19 cellular contexts compared by ENCODE assay signal in genomic region chr18:31736630-31737029, GRCh38. TPM values are rescaled to one million over a fixed set of nuclear protein-coding genes. Genes with fewer than 3 reads are reported as not detected.
A peak's percentile ranks its signal among the peaks of the same experiment; 100 is the strongest.
DNase-seq lines count a peak whose midpoint lies in the region; ATAC-seq, FAIRE-seq and TF ChIP-seq lines count a peak whose summit lies in the region.
"Had no signal": no experiment of that assay in that cellular context is flagged by ENCODE, and none has a peak within 500 bp of the region (broad histone marks: within the 10 kb centered on the region; RNA-seq: fewer than 3 reads in every experiment).

No MANE protein-coding gene starts in this region.

- no peaks in the 10 kb centered on the region for H3K27me3 ChIP-seq in keratinocyte (ENCODE audit: control insufficient read depth, extremely low read depth, insufficient read depth, low read length)
- H3K27me3 ChIP-seq: BLaER1 treated with 17β-estradiol and CSF1 and Interleukin-3, amounts not matched to agents 10 nM and 100 nM; heart right ventricle; MG63; pancreas; SJCRH30 had no signal

- ATAC-seq in GM21619 (IDR thresholded peaks at IDR 0.05; ENCODE audit: unreplicated experiment) (peak; percentile 62), HG03469 (IDR thresholded peaks at IDR 0.05; ENCODE audit: unreplicated experiment) (peak; percentile 87), mucosa of descending colon (no peak)
- ATAC-seq: stimulated activated naive CD8-positive, alpha-beta T cell treated with anti-CD3 and anti-CD28 coated beads, Interleukin-15, Interleukin-2, amounts not matched to agents 100 U/mL and 50 U/mL, for 24 hours; WTC11 had no signal

- no peaks in the 10 kb centered on the region for H3K9me1 ChIP-seq in keratinocyte (ENCODE audit: control insufficient read depth, extremely low read depth, insufficient read depth, low read length)

- dilution Hi-C loops in keratinocyte (cut with MboI; ENCODE audit: extremely low pct_ligation_motif_present, low sequenced_read_pairs): no loop called here

- H3K36me3 ChIP-seq in keratinocyte (ENCODE audit: control insufficient read depth in 2 of 2, extremely low read depth in 1 of 2, insufficient read depth in 2 of 2, low read length in 2 of 2): no peaks in the 10 kb centered on the region
- no peaks in the 10 kb centered on the region for H3K36me3 ChIP-seq in mucosa of descending colon (ENCODE audit: low read depth)
- H3K36me3 ChIP-seq: BLaER1 treated with 17β-estradiol and CSF1 and Interleukin-3, amounts not matched to agents 10 nM and 100 nM; heart right ventricle; MG63; pancreas; SJCRH30 had no signal

- TF ChIP-seq CTCF in keratinocyte (optimal IDR thresholded peaks at IDR 0.05 in 1 of 3, IDR thresholded peaks at IDR 0.05 in 1 of 3, conservative IDR thresholded peaks at IDR 0.05 in 1 of 3; ENCODE audit: extremely low read depth in 1 of 3, insufficient read depth in 2 of 3, low read length in 3 of 3) (no peak), mucosa of descending colon (IDR thresholded peaks at IDR 0.05) (no peak)

- no peak overlapping the region for H3K9ac ChIP-seq in keratinocyte (ENCODE audit: control insufficient read depth, extremely low read depth, insufficient read depth, low read length)
- H3K9ac ChIP-seq: BLaER1 treated with 17β-estradiol and CSF1 and Interleukin-3, amounts not matched to agents 10 nM and 100 nM had no signal

- no peaks in the 10 kb centered on the region for H4K20me1 ChIP-seq in keratinocyte (ENCODE audit: control insufficient read depth, extremely low read depth, insufficient read depth, low read length)
- H4K20me1 ChIP-seq: BLaER1 treated with 17β-estradiol and CSF1 and Interleukin-3, amounts not matched to agents 10 nM and 100 nM had no signal

- no peak overlapping the region for H3K4me2 ChIP-seq in keratinocyte (ENCODE audit: control insufficient read depth, extremely low read depth, insufficient read depth, low read depth, low read length)

- peak overlapping the region; percentile 22 for H2AFZ ChIP-seq in keratinocyte (ENCODE audit: control insufficient read depth, low read length)

- H3K79me2 ChIP-seq in keratinocyte (ENCODE audit: control insufficient read depth, insufficient read depth, low read length): no peaks in the 10 kb centered on the region

- DNase-seq in GM18507 (ENCODE audit: extremely low spot score, insufficient read length, low read depth): no peak
- no peak for DNase-seq in keratinocyte (ENCODE audit: low read depth, low spot score)
- DNase-seq in NCI-H2171 treated with DMSO at 0.1 percent for 48 hours (lab: John Stamatoyannopoulos, UW): no peak
- DNase-seq in iPS-NIHi11 (ENCODE audit: low spot score): no peak
- DNase-seq in activated CD4-positive, alpha-beta T cell treated with anti-CD3 and anti-CD28 coated beads for 4 hours: no peak
- DNase-seq in mucosa of descending colon: no peak
- DNase-seq: heart right ventricle; MG63; NCI-H446 treated with DMSO at 0.1 percent for 48 hours; pancreas; SJCRH30; stimulated activated naive CD8-positive, alpha-beta T cell treated with anti-CD3 and anti-CD28 coated beads, Interleukin-15, Interleukin-2, amounts not matched to agents 100 U/mL and 50 U/mL, for 24 hours had no signal

- no peaks in the 10 kb centered on the region for H3K4me1 ChIP-seq in keratinocyte (ENCODE audit: control insufficient read depth, extremely low read depth, insufficient read depth, low read length)
- no peaks in the 10 kb centered on the region for H3K4me1 ChIP-seq in mucosa of descending colon (ENCODE audit: low read depth)
- H3K4me1 ChIP-seq: heart right ventricle, pancreas, SJCRH30 had no signal

- H3K4me3 ChIP-seq in keratinocyte (ENCODE audit: control insufficient read depth in 2 of 3, extremely low read depth in 1 of 3, insufficient read depth in 2 of 3, low read depth in 1 of 3, low read length in 3 of 3): no peak overlapping the region
- H3K4me3 ChIP-seq in mucosa of descending colon: no peak overlapping the region
- H3K4me3 ChIP-seq: BLaER1 treated with 17β-estradiol and CSF1 and Interleukin-3, amounts not matched to agents 10 nM and 100 nM; heart right ventricle; MG63; pancreas; SJCRH30 had no signal

- intact Hi-C loops in mucosa of descending colon (cut with DNase I, micrococcal nuclease): no loop called here

- FAIRE-seq in GM18507 (lab: Jason Lieb, UNC): peak; percentile 44
- FAIRE-seq in keratinocyte (lab: Jason Lieb, UNC): no peak
- FAIRE-seq: endometrium, pancreas had no signal

- no peak overlapping the region for H3K27ac ChIP-seq in keratinocyte (ENCODE audit: control insufficient read depth, insufficient read depth, low read length)
- H3K27ac ChIP-seq: BLaER1 treated with 17β-estradiol and CSF1 and Interleukin-3, amounts not matched to agents 10 nM and 100 nM; heart right ventricle; pancreas; SJCRH30 had no signal

- no peaks in the 10 kb centered on the region for H3K9me3 ChIP-seq in keratinocyte (ENCODE audit: control insufficient read depth, low read depth, low read length)
- H3K9me3 ChIP-seq in mucosa of descending colon: no peaks in the 10 kb centered on the region
- H3K9me3 ChIP-seq: MG63, pancreas, SJCRH30 had no signal

RNA-seq across cellular contexts. Expression of gene SLC25A52, which starts 24.1 kb away (rescaled TPM):
- polyA plus RNA-seq in keratinocyte: 0.04 TPM in 1 of 3 replicates, not detected in the others
- polyA plus RNA-seq in keratinocyte (2011; ENCODE audit: low read depth): not detected
- not detected in 2 replicates for polyA plus RNA-seq in keratinocyte (2011; cell fraction: cytosol; rRNA removed)
- polyA plus RNA-seq in keratinocyte (2011; cell fraction: nucleus; rRNA removed): 0.09 TPM in 1 of 2 replicates, not detected in the other
- 0.28 TPM in 1 of 2 replicates, not detected in the other for polyA plus RNA-seq in keratinocyte (2012; ENCODE audit: low replicate concordance)
- polyA minus RNA-seq in keratinocyte: 0.16 TPM in 1 of 3 replicates, not detected in the others
- polyA minus RNA-seq in keratinocyte (2011; cell fraction: cytosol; rRNA and poly(A)+ RNA removed): not detected
- polyA minus RNA-seq in keratinocyte (2011; cell fraction: nucleus; rRNA and poly(A)+ RNA removed): not detected in 2 replicates
- not detected for total RNA-seq in mucosa of descending colon
- total RNA-seq: activated T-helper 1 cell treated with anti-CD3 and anti-CD28 coated beads, Interleukin-12 subunit alpha, Interleukin-12 subunit beta, Interleukin-2, Interleukin-4 antibody, amounts not matched to agents 30 ng/mL and 10 ng/mL and 1 ng/mL, durations not matched to agents 14 hours and 24 hours and 36 hours; mesenteric fat pad; pancreas; SJCRH30; WTC11 had no signal
- polyA plus RNA-seq: heart right ventricle had no signal

RNA-seq across cellular contexts. Expression of gene B4GALT6, which starts 52.2 kb away (rescaled TPM):
- 2.3 to 7.1 TPM (median 5.0 TPM) in 3 replicates for polyA plus RNA-seq in keratinocyte
- 1.0 TPM for polyA plus RNA-seq in keratinocyte (2011; ENCODE audit: low read depth)
- polyA plus RNA-seq in keratinocyte (2011; cell fraction: cytosol; rRNA removed): 2.0 and 4.2 TPM in 2 replicates
- 5.4 and 6.5 TPM in 2 replicates for polyA plus RNA-seq in keratinocyte (2011; cell fraction: nucleus; rRNA removed)
- polyA plus RNA-seq in keratinocyte (2012; ENCODE audit: low replicate concordance): 2.1 and 6.6 TPM in 2 replicates
- 2.7 to 6.1 TPM (median 4.9 TPM) in 3 replicates for polyA minus RNA-seq in keratinocyte
- polyA minus RNA-seq in keratinocyte (2011; cell fraction: cytosol; rRNA and poly(A)+ RNA removed): 3.5 TPM
- polyA minus RNA-seq in keratinocyte (2011; cell fraction: nucleus; rRNA and poly(A)+ RNA removed): 2.2 and 8.3 TPM in 2 replicates
- total RNA-seq in mucosa of descending colon: 1 to 10 TPM; 6.9 to 8.0 (median 7.8) TPM
